8 cellular contexts compared by ENCODE assay signal in the genomic region with DNA sequence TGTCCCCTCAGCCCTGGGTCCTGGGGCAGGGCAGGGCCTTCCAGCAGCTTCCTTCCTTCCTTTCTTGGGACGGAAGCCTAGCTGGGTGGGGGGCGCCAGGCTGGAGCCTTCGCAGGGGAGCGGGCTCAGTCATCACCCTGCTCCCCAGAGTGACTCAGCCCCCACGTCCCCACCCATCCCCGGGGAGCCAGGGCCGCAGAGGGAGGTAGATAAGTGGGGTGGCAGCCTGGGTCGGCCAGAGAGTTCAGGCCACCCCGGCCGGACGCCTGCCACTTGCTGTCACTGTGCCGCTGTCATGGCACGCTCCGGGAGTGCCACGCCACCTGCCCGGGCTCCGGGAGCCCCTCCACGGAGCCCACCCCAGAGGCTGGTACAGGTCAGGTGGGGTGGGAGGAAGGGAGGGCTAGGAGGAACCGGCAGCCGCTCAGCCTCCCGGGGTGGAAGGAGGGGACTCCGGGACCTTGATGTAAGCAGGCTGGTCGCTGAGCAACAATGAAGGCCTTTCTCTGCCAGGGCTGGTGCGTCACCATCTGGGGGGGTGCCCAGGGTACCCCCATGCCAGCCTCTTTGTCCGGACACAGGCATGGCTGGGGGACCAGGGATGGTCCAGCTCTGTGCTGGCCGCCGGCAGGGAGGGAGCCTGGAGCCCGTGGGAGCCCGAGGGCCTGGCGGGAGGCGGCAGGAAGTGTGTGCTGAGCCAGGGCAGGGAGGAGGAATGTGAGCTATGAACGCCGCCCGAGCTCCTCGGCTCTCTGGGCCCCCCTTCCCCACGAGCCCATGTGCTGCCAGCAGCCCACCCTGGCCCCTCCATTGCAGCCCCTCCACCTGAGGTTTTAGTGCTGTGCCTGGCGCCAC. TPM values are rescaled to one million over a fixed set of nuclear protein-coding genes. Genes with fewer than 3 reads are reported as not detected.
DNase-seq lines count a peak whose midpoint lies in the region; ATAC-seq lines count a peak whose summit lies in the region.

No MANE protein-coding gene starts in this region.

- intact Hi-C loops in Right ventricle myocardium inferior (cut with DNase I) (loop anchor here (2.0 kb wide), 1 partner anchor 14 kb away; the partner anchor contains the start of genes NTHL1 and TSC2), cardiac septum (cut with DNase I) (loop anchor here (10.0 kb wide), 1 partner anchor 488 kb away; no protein-coding TSS in a partner anchor)

- H3K27ac ChIP-seq in epithelial cell of prostate = peak overlapping the region; percentile 2

- ATAC-seq in Right ventricle myocardium inferior = peak; percentile 62

- DNase-seq in Right ventricle myocardium inferior (ENCODE audit: missing footprints) (peak; percentile 80), cardiac septum (ENCODE audit: low spot score) (no peak), epithelial cell of prostate (ENCODE audit: low read depth, low spot score) (no peak), myocyte (ENCODE audit: low read depth) (peak; percentile 48), CD1c-positive myeloid dendritic cell (ENCODE audit: extremely low spot score) (no peak), NAMALWA (ENCODE audit: low spot score) (no peak), GM19238 (ENCODE audit: insufficient read length, low spot score) (no peak), KG1 (lab: John Stamatoyannopoulos, UW) (no peak)

RNA-seq across cellular contexts. Expression of gene NHERF2, which starts 6.6 kb away (rescaled TPM):
- total RNA-seq in Right ventricle myocardium inferior = 292 TPM
- 183 TPM for total RNA-seq in cardiac septum
- 38.1 and 52.7 TPM in 2 replicates for total RNA-seq in myocyte
- polyA plus RNA-seq in myocyte (2012) = 25.1 TPM

RNA-seq across cellular contexts. Expression of gene NPW, which starts 13.7 kb away (rescaled TPM):
- not detected for total RNA-seq in Right ventricle myocardium inferior
- total RNA-seq in cardiac septum = not detected
- total RNA-seq in myocyte = 0.29 and 0.83 TPM in 2 replicates
- polyA plus RNA-seq in myocyte (2012) = 0.43 TPM

RNA-seq across cellular contexts. Expression of gene NTHL1, which starts 14.3 kb away (rescaled TPM):
- total RNA-seq in Right ventricle myocardium inferior = 23.3 TPM
- total RNA-seq in cardiac septum = 10.4 TPM
- total RNA-seq in myocyte = 17.3 and 25.7 TPM in 2 replicates
- 15.4 TPM for polyA plus RNA-seq in myocyte (2012)

RNA-seq across cellular contexts. Expression of gene TSC2, which starts 14.5 kb away (rescaled TPM):
- total RNA-seq in Right ventricle myocardium inferior = 62.8 TPM
- total RNA-seq in cardiac septum = 73.3 TPM
- 49.6 and 81.9 TPM in 2 replicates for total RNA-seq in myocyte
- polyA plus RNA-seq in myocyte (2012) = 88.1 TPM

RNA-seq across cellular contexts. Expression of gene ZNF598, which starts 23.7 kb away (rescaled TPM):
- total RNA-seq in Right ventricle myocardium inferior = 18.5 TPM
- 21.9 TPM for total RNA-seq in cardiac septum
- 33.5 and 50.3 TPM in 2 replicates for total RNA-seq in myocyte
- 30.8 TPM for polyA plus RNA-seq in myocyte (2012)

Comparison
In these comparisons a context has a peak if more than half of its experiments do, and no peak if none do; other contexts are left out.
1. DNase-seq: peak in Right ventricle myocardium inferior (single experiment) and myocyte (single experiment); none in cardiac septum (single experiment), epithelial cell of prostate (single experiment), CD1c-positive myeloid dendritic cell (single experiment), NAMALWA (single experiment), GM19238 (single experiment) and KG1 (single experiment).